In the genomic region with DNA sequence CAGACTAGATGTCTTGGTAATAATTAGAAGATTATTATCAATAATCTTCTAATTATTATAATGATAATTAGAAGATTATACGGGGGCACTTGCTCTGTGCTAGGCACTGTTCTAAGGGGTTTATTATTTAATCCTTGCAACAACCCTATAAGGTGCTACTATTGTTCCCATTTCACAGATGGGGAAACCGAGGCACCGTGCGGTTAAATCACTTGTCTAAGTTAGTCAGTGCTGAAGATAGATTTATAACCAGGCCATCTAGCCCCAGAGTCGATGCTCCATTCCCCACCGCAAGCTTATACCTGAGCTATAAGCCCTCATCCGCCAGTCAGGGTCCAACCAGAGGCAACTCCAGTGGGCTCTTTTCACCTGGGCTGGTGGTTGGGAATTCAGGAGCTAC, we compare ENCODE assay signal across 19 cellular contexts. TPM values are rescaled to one million over a fixed set of nuclear protein-coding genes. Genes with fewer than 3 reads are reported as not detected.
"Had no signal": no experiment of that assay in that cellular context is flagged by ENCODE, and none has a peak within 500 bp of the region (broad histone marks: within the 10 kb centered on the region; RNA-seq: fewer than 3 reads in every experiment).

No MANE protein-coding gene starts in this region.

- H3K36me3 ChIP-seq: right atrium auricular region, stomach had no signal

- H3K9me3 ChIP-seq: right atrium auricular region, stomach had no signal

- FAIRE-seq: colon, small intestine had no signal

- H3K4me2 ChIP-seq: hepatocyte had no signal

- H3K79me2 ChIP-seq: hepatocyte had no signal

- H3K27ac ChIP-seq: hepatocyte, right atrium auricular region, stomach had no signal

- H2AFZ ChIP-seq: hepatocyte had no signal

- ATAC-seq: left lobe of liver, natural killer cell had no signal

- DNase-seq: erythroblast; foreskin melanocyte; head of caudate nucleus; kidney glomerular epithelial cell; natural killer cell; small intestine; stimulated activated CD4-positive, alpha-beta T cell treated with anti-CD3 and anti-CD28 coated beads, Interleukin-12 subunit alpha, Interleukin-12 subunit beta, amount 100 ng/mL, for 4 hours; stimulated activated naive CD4-positive, alpha-beta T cell; stomach; trophoblast cell had no signal

- H3K4me3 ChIP-seq: hepatocyte, right atrium auricular region, stomach had no signal

RNA-seq across cellular contexts. Expression of gene ACP7, which starts 2.0 kb away (rescaled TPM):
- total RNA-seq: left lobe of liver, mesothelial cell of epicardium, myocyte, natural killer cell, neural crest cell, osteocyte, posterior vena cava, right atrium auricular region, stomach had no signal
- polyA plus RNA-seq: stomach had no signal
